In the genomic region with DNA sequence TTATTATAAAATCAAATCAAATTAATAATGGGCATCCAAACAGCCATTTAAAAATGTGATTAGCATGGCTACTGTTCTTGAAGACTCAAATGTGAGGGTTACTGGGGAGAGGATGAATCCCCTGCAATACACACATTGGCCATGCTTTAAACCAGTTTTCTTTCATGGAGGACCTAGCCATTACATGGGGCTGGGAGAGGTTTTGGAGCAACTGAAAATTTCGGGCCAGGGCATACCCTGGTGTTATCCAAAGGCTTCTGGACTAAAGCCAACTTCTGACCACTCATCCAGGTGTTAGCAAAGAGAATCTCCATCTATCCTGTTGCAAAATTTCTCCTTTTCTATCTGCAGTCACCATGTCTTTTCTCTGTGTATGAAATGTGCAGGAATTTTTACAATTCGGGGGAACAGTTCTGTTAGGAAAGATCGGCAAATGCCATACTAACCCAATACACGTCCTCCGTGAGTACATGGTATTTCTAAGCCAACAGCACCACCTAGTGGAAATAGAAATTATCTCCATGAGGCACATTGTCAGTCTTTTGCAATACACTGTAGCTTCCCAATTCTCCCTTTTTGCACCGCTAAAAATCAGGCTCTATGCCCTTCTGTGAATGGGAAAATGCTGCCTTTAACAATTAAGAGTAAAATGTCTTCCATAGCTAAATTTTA, we compare ENCODE assay signal across 9 cellular contexts. TPM values are rescaled to one million over a fixed set of nuclear protein-coding genes. Genes with fewer than 3 reads are reported as not detected.
DNase-seq lines count a peak whose midpoint lies in the region; ATAC-seq and TF ChIP-seq lines count a peak whose summit lies in the region.
"Had no signal": no experiment of that assay in that cellular context is flagged by ENCODE, and none has a peak within 500 bp of the region (broad histone marks: within the 10 kb centered on the region; RNA-seq: fewer than 3 reads in every experiment).

No MANE protein-coding gene starts in this region.

- H3K4me3 Mint-ChIP-seq in HFFc6 = no peak overlapping the region

- peaks cover 12% of the 10 kb centered on the region for H3K9me3 ChIP-seq in neural cell (ENCODE audit: low read length)

- no peaks in the 10 kb centered on the region; the same call in 1 of the 2 replicates for H3K9me3 Mint-ChIP-seq in HFFc6

- TF ChIP-seq CTCF in HFFc6 (IDR thresholded peaks at IDR 0.05) (peak; percentile 88), epithelial cell of esophagus (IDR thresholded peaks at IDR 0.05; ENCODE audit: insufficient read depth, low read depth, low read length, missing control alignments) (peak; percentile 52), neural cell (IDR thresholded peaks at IDR 0.05; ENCODE audit: poor library complexity, severe bottlenecking) (peak; percentile 34)

- DNase-seq in NCI-H1436 (lab: John Stamatoyannopoulos, UW) = peak; percentile 2
- DNase-seq in NCI-H1436 treated with DMSO at 0.1 percent for 48 hours (lab: John Stamatoyannopoulos, UW) = no peak
- peak; percentile 50 for DNase-seq in HFFc6
- DNase-seq in RPMI7951 (ENCODE audit: low read depth) = peak; percentile 58
- peak; percentile 57 for DNase-seq in epithelial cell of esophagus (ENCODE audit: low read depth)

- no peaks in the 10 kb centered on the region for H3K9me2 ChIP-seq in neural cell (ENCODE audit: insufficient read depth, low read length)

- no peaks in the 10 kb centered on the region for H4K20me1 ChIP-seq in neural cell (ENCODE audit: insufficient read depth)
- H4K20me1 ChIP-seq: BLaER1 had no signal

- TF ChIP-seq EP300 in neural cell (conservative IDR thresholded peaks at IDR 0.05; ENCODE audit: poor library complexity, severe bottlenecking) = no peak

- no peak overlapping the region for H3K27ac Mint-ChIP-seq in HFFc6

- H3K27ac ChIP-seq in neural cell (ENCODE audit: low read length) = no peak overlapping the region
- H3K27ac ChIP-seq: BLaER1 had no signal

- no peak overlapping the region for H2AFZ ChIP-seq in neural cell (ENCODE audit: low read depth, low read length)

- H3K27me3 Mint-ChIP-seq in HFFc6 (ENCODE audit: insufficient read depth) = peaks cover 2% of the 10 kb centered on the region; the same call in 1 of the 2 replicates

- H3K27me3 ChIP-seq in neural cell (ENCODE audit: insufficient read depth, low read depth, low read length) = no peaks in the 10 kb centered on the region
- H3K27me3 ChIP-seq: BLaER1 had no signal

- H3K4me1 Mint-ChIP-seq in HFFc6 (ENCODE audit: low read depth) = no peaks in the 10 kb centered on the region

- H3K36me3 Mint-ChIP-seq in HFFc6 (ENCODE audit: low read depth) = no peaks in the 10 kb centered on the region

- no peaks in the 10 kb centered on the region for H3K79me2 ChIP-seq in neural cell (replicated peaks; ENCODE audit: insufficient read depth, low read length)

- H3K4me3 ChIP-seq in epithelial cell of esophagus (ENCODE audit: low read length) (no peak overlapping the region), neural cell (ENCODE audit: low read length) (no peak overlapping the region)
- H3K4me3 ChIP-seq: BLaER1 had no signal

- no peaks in the 10 kb centered on the region for H3K36me3 ChIP-seq in neural cell (ENCODE audit: insufficient read depth, low read length)
- H3K36me3 ChIP-seq: BLaER1 had no signal

- H3F3A ChIP-seq in neural cell (ENCODE audit: insufficient read depth, low read length, poor library complexity, severe bottlenecking) = no peaks in the 10 kb centered on the region

- no peak overlapping the region for H3K9ac ChIP-seq in neural cell (ENCODE audit: low read length)
- H3K9ac ChIP-seq: BLaER1 had no signal

- no peak overlapping the region for H3K4me2 ChIP-seq in neural cell (ENCODE audit: low read length)
- H3K4me2 ChIP-seq: BLaER1 had no signal

- TF ChIP-seq RAD21 in neural cell (conservative IDR thresholded peaks at IDR 0.05) = peak; percentile 30

- no peak for ATAC-seq in HG03565 (IDR thresholded peaks at IDR 0.05; ENCODE audit: unreplicated experiment)
- ATAC-seq in HG02588 (IDR thresholded peaks at IDR 0.05; ENCODE audit: unreplicated experiment) = no peak

TF ChIP-seq in neural cell, 6 proteins besides CTCF, POLR2A, EP300 and RAD21:
- no peak for TF ChIP-seq SMC3 (conservative IDR thresholded peaks at IDR 0.05; ENCODE audit: poor library complexity)
- TF ChIP-seq POLR2AphosphoS5 (IDR thresholded peaks at IDR 0.05) = no peak
- TF ChIP-seq, protein P1, sequence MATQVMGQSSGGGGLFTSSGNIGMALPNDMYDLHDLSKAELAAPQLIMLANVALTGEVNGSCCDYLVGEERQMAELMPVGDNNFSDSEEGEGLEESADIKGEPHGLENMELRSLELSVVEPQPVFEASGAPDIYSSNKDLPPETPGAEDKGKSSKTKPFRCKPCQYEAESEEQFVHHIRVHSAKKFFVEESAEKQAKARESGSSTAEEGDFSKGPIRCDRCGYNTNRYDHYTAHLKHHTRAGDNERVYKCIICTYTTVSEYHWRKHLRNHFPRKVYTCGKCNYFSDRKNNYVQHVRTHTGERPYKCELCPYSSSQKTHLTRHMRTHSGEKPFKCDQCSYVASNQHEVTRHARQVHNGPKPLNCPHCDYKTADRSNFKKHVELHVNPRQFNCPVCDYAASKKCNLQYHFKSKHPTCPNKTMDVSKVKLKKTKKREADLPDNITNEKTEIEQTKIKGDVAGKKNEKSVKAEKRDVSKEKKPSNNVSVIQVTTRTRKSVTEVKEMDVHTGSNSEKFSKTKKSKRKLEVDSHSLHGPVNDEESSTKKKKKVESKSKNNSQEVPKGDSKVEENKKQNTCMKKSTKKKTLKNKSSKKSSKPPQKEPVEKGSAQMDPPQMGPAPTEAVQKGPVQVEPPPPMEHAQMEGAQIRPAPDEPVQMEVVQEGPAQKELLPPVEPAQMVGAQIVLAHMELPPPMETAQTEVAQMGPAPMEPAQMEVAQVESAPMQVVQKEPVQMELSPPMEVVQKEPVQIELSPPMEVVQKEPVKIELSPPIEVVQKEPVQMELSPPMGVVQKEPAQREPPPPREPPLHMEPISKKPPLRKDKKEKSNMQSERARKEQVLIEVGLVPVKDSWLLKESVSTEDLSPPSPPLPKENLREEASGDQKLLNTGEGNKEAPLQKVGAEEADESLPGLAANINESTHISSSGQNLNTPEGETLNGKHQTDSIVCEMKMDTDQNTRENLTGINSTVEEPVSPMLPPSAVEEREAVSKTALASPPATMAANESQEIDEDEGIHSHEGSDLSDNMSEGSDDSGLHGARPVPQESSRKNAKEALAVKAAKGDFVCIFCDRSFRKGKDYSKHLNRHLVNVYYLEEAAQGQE (IDR thresholded peaks at IDR 0.05; ENCODE audit: borderline replicate concordance) = no peak
- no peak for TF ChIP-seq EZH2 (IDR thresholded peaks at IDR 0.05; ENCODE audit: borderline replicate concordance, insufficient read depth, low read length, poor library complexity, severe bottlenecking)
- TF ChIP-seq TAF1 (IDR thresholded peaks at IDR 0.05; ENCODE audit: low read depth) = no peak
- TF ChIP-seq MXI1 (conservative IDR thresholded peaks at IDR 0.05; ENCODE audit: poor library complexity, severe bottlenecking) = no peak

RNA-seq across cellular contexts. Expression of a gene that starts 47.0 kb away (rescaled TPM):
- 1 to 10 TPM; 2.5 to 3.9 (median 3.4) TPM for total RNA-seq in HFFc6 (2021; fragmentation: NEBNext Ultra II Directional; extraction: Animal tissue kit (Norgen Biotek cat#: 25700))
- total RNA-seq in RPMI7951 (2014; rRNA removed; shearing (Covaris generic)) = 4.8 and 7.3 TPM in 2 replicates
- 7.9 and 8.0 TPM in 2 replicates for polyA plus RNA-seq in neural cell
- 28.0 and 30.9 TPM in 2 replicates for polyA minus RNA-seq in neural cell

RNA-seq across cellular contexts. Expression of a gene that starts 56.0 kb away (rescaled TPM):
- 1 to 10 TPM; 3.6 to 4.7 (median 3.9) TPM for total RNA-seq in HFFc6 (2021; fragmentation: NEBNext Ultra II Directional; extraction: Animal tissue kit (Norgen Biotek cat#: 25700))
- 18.4 and 20.2 TPM in 2 replicates for total RNA-seq in RPMI7951 (2014; rRNA removed; shearing (Covaris generic))
- polyA plus RNA-seq in neural cell = 0.32 TPM in 1 of 2 replicates, not detected in the other
- polyA minus RNA-seq in neural cell = not detected in 2 replicates

Comparison
In these comparisons a context has a peak if more than half of its experiments do, and no peak if none do; other contexts are left out.
1. CTCF ChIP-seq: peak in every context shown above with its lines; median percentile 88 in HFFc6; 52 in epithelial cell of esophagus; 34 in neural cell.